22 cellular contexts compared by ENCODE assay signal in genomic region chr6:56073315-56073714, GRCh38.
DNase-seq lines count a peak whose midpoint lies in the region; ATAC-seq, FAIRE-seq and TF ChIP-seq lines count a peak whose summit lies in the region.
"Had no signal": no experiment of that assay in that cellular context is flagged by ENCODE, and none has a peak within 500 bp of the region (broad histone marks: within the 10 kb centered on the region; RNA-seq: fewer than 3 reads in every experiment).

No MANE protein-coding gene starts in this region.

- in situ Hi-C loops in HepG2 (cut with HindIII; ENCODE audit: extremely low pct_ligation_motif_present, low pct_unique_long_range_greater_than_20kb): no loop called here

- H3K27me3 ChIP-seq in ascending aorta (no peaks in the 10 kb centered on the region), HepG2 (ENCODE audit: control insufficient read depth in 1 of 2, insufficient read depth in 2 of 2, low read length in 2 of 2) (no peaks in the 10 kb centered on the region)
- H3K27me3 ChIP-seq: neural progenitor cell had no signal

- no peaks in the 10 kb centered on the region for H3K79me2 ChIP-seq in HepG2 (ENCODE audit: insufficient read depth, low read length)

- TF ChIP-seq CTCF in ascending aorta (IDR thresholded peaks at IDR 0.05): no peak
- no peak for TF ChIP-seq CTCF in HepG2 (CRISPR knock-in tag; IDR thresholded peaks at IDR 0.05)

- H3K4me1 Mint-ChIP-seq in immature natural killer cell: no peaks in the 10 kb centered on the region
- H3K4me1 Mint-ChIP-seq: B cell, neural progenitor cell had no signal

- H3K27me3 Mint-ChIP-seq in immature natural killer cell (ENCODE audit: low read depth in 3 of 3): no peaks in the 10 kb centered on the region
- H3K27me3 Mint-ChIP-seq: B cell had no signal

- intact Hi-C loops in ascending aorta (cut with DNase I) (no loop called here), left cardiac atrium (cut with DNase I) (no loop called here), HepG2 (cut with micrococcal nuclease; ENCODE audit: unreplicated experiment) (no loop called here)

- no peaks in the 10 kb centered on the region for H3K36me3 Mint-ChIP-seq in immature natural killer cell
- H3K36me3 Mint-ChIP-seq: neural progenitor cell had no signal

- no peak for FAIRE-seq in HepG2 (lab: Jason Lieb, UNC)
- FAIRE-seq: G401.6 had no signal

- no peak overlapping the region for H3K4me2 ChIP-seq in HepG2 (ENCODE audit: low read depth, low read length)
- H3K4me2 ChIP-seq: neural progenitor cell had no signal

- H3K9ac ChIP-seq in HepG2 (ENCODE audit: insufficient read depth, low read depth, low read length): no peak overlapping the region
- H3K9ac ChIP-seq: neural progenitor cell had no signal

- peaks cover 6 to 28% (median 10%) of the 10 kb centered on the region in 6 donors for H3K9me3 Mint-ChIP-seq in immature natural killer cell

- POLR2A ChIA-PET in HepG2 (lab: Yijun Ruan, JAX): no interaction called here

- no TSS peak for BruUV-seq in HepG2 (replicated peaks; lab: Mats Ljungman, UMichigan)

- H3K9me3 ChIP-seq in ascending aorta: no peaks in the 10 kb centered on the region
- H3K9me3 ChIP-seq in HepG2 (ENCODE audit: low read length): no peaks in the 10 kb centered on the region

- no peak overlapping the region for H3K4me3 Mint-ChIP-seq in immature natural killer cell
- H3K4me3 Mint-ChIP-seq: B cell; neural progenitor cell; T-helper 2 cell treated with Interferon-gamma antibody and Interleukin-4, amounts not matched to agents 5 μg/mL and 100 μg/mL, for 36 hours had no signal

- H3K4me1 ChIP-seq in ascending aorta (peaks cover 0 to 16% of the 10 kb centered on the region in 2 donors), HepG2 (ENCODE audit: insufficient read depth, low read length) (no peaks in the 10 kb centered on the region)
- H3K4me1 ChIP-seq: neural progenitor cell had no signal

- peak overlapping the region; percentile 91 to 95 for H3K27ac ChIP-seq in ascending aorta
- H3K27ac ChIP-seq in HepG2 (ENCODE audit: extremely low read length, insufficient read depth, low read length): no peak overlapping the region
- H3K27ac ChIP-seq: neural progenitor cell had no signal

- TF ChIP-seq RAD21 in HepG2 (CRISPR knock-in tag; IDR thresholded peaks at IDR 0.05): no peak

- CTCF ChIA-PET in HepG2 (lab: Yijun Ruan, JAX; ENCODE audit: low intra/inter-chr PET ratio, low total read pairs): no interaction called here

- TF ChIP-seq EP300 in HepG2 (IDR thresholded peaks at IDR 0.05; ENCODE audit: low read depth in 2 of 2, low read length in 2 of 2) (no peak), HepG2 (CRISPR knock-in tag; IDR thresholded peaks at IDR 0.05; ENCODE audit: borderline replicate concordance) (no peak)

- ATAC-seq in left cardiac atrium (peak; percentile 50 to 85), HepG2 (no peak), HG02938 (IDR thresholded peaks at IDR 0.05; ENCODE audit: unreplicated experiment) (no peak)

- TF ChIP-seq POLR2A in HepG2 (IDR thresholded peaks at IDR 0.05; ENCODE audit: insufficient read depth in 1 of 2, low read depth in 2 of 2, low read length in 2 of 2): no peak

- peak; percentile 82 for DNase-seq in M059J (ENCODE audit: low read depth)
- DNase-seq in ascending aorta (ENCODE audit: low spot score in 2 of 2): peak in 1 of 2 donors; percentile 73
- DNase-seq in left cardiac atrium: no peak
- DNase-seq in stromal cell of bone marrow (ENCODE audit: low read depth): peak; percentile 81
- no peak for DNase-seq in NCI-H128 (lab: John Stamatoyannopoulos, UW; ENCODE audit: unreplicated experiment)
- DNase-seq in immature natural killer cell: no peak
- DNase-seq in HepG2 (ENCODE audit: low spot score): no peak
- DNase-seq: activated CD4-positive, CD25-positive, alpha-beta regulatory T cell treated with anti-CD3 and anti-CD28 coated beads, Interleukin-2, amount 50 U/mL, for 72 hours; activated effector memory CD4-positive, alpha-beta T cell treated with anti-CD3 and anti-CD28 coated beads, Interleukin-2, amount 50 U/mL, for 16 hours; anterior cingulate cortex; erythroblast; hippocampal formation; midbrain; NCI-H187; NCI-H446 treated with DMSO at 0.1 percent for 48 hours; retina; stimulated activated CD4-positive, alpha-beta T cell treated with anti-CD3 and anti-CD28 coated beads, Interleukin-2, amount 100 ng/mL, for 24 hours had no signal

- H3K36me3 ChIP-seq in ascending aorta (peaks cover 0 to 3% of the 10 kb centered on the region in 2 donors), HepG2 (replicated peaks in 1 of 2; ENCODE audit: control insufficient read depth in 1 of 2, insufficient read depth in 2 of 2, low read length in 2 of 2) (no peaks in the 10 kb centered on the region)
- H3K36me3 ChIP-seq: neural progenitor cell had no signal

- H3K4me3 ChIP-seq in ascending aorta: peak overlapping the region in 1 of 2 donors; percentile 7
- no peak overlapping the region for H3K4me3 ChIP-seq in HepG2 (replicated peaks in 1 of 3; ENCODE audit: insufficient read depth in 1 of 3, low read depth in 2 of 3, low read length in 3 of 3)
- H3K4me3 ChIP-seq: neural progenitor cell had no signal

- 27% methylated on average over 1 of the region's 1 CpG for WGBS in HepG2 (ENCODE audit: low lambda C conversion rate)

- H2AFZ ChIP-seq in HepG2 (ENCODE audit: low read length): no peak overlapping the region
- H2AFZ ChIP-seq: neural progenitor cell had no signal

- no peaks in the 10 kb centered on the region for H4K20me1 ChIP-seq in HepG2 (ENCODE audit: insufficient read depth, low read length)

- H3K27ac Mint-ChIP-seq in immature natural killer cell: no peak overlapping the region
- H3K27ac Mint-ChIP-seq: B cell; neural progenitor cell; T-helper 2 cell treated with Interferon-gamma antibody and Interleukin-4, amounts not matched to agents 5 μg/mL and 100 μg/mL, for 36 hours had no signal

TF ChIP-seq in HepG2, 621 proteins besides CTCF, POLR2A, EP300 and RAD21:
- TF ChIP-seq CENPX (CRISPR knock-in tag; IDR thresholded peaks at IDR 0.05) (no peak), SMYD3 (CRISPR knock-in tag; IDR thresholded peaks at IDR 0.05) (no peak), HNRNPLL (IDR thresholded peaks at IDR 0.05; ENCODE audit: low read depth, low read length, poor library complexity, severe bottlenecking) (no peak), ZNF367 (CRISPR knock-in tag; IDR thresholded peaks at IDR 0.05; ENCODE audit: borderline replicate concordance) (no peak), PAF1 (CRISPR knock-in tag; IDR thresholded peaks at IDR 0.05) (no peak), NFRKB (IDR thresholded peaks at IDR 0.05) (no peak), ZFP37 (CRISPR knock-in tag; IDR thresholded peaks at IDR 0.05; ENCODE audit: borderline replicate concordance) (no peak), CHCHD3 (CRISPR knock-in tag; IDR thresholded peaks at IDR 0.05) (no peak), ZFYVE20 (CRISPR knock-in tag; IDR thresholded peaks at IDR 0.05; ENCODE audit: borderline replicate concordance, low read depth) (no peak), ATAD3A (CRISPR knock-in tag; IDR thresholded peaks at IDR 0.05) (no peak), ZFP90 (CRISPR knock-in tag; IDR thresholded peaks at IDR 0.05; ENCODE audit: borderline replicate concordance) (no peak)
- TF ChIP-seq, protein P1, sequence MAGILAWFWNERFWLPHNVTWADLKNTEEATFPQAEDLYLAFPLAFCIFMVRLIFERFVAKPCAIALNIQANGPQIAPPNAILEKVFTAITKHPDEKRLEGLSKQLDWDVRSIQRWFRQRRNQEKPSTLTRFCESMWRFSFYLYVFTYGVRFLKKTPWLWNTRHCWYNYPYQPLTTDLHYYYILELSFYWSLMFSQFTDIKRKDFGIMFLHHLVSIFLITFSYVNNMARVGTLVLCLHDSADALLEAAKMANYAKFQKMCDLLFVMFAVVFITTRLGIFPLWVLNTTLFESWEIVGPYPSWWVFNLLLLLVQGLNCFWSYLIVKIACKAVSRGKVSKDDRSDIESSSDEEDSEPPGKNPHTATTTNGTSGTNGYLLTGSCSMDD (CRISPR knock-in tag; IDR thresholded peaks at IDR 0.05): no peak

Comparison
In these comparisons a context has a peak if more than half of its experiments do, and no peak if none do; other contexts are left out.
1. DNase-seq: peak in M059J (single experiment) and stromal cell of bone marrow (single experiment); none in left cardiac atrium (single experiment), NCI-H128 (single experiment), immature natural killer cell (0 of 3) and HepG2 (single experiment).
2. ATAC-seq: peak in left cardiac atrium (2 of 2); none in HepG2 (single experiment) and HG02938 (single experiment).